Comparison of ENCODE assay signal across 8 cellular contexts in the genomic region with DNA sequence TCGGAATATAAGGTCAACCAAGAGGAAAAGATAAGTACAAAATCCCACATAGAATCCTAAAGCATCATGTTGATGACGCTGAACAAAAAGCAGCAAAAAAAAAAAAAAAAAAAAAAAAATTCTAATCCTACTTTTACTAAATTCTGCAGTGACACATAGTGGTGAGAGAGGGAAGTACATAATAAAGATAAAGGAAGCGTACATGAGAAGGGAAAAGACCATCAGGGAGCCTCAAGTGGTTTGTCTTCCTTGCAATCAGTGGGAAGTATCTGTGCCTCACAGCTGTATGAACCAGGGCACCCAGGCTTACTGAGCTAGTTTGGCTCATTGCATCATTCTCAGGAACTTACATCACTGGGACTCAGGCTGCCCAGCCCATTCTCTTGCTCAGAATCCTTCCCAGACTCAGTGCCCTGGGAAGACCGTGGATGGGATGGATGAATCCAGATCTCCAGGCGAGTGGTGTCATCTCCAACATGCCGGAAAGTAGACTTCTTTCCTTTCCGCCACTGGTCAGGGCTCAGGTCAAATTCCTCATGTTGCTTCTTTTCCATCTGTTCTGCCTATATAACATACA. TPM values are rescaled to one million over a fixed set of nuclear protein-coding genes. Genes with fewer than 3 reads are reported as not detected.
DNase-seq lines count a peak whose midpoint lies in the region; ATAC-seq, FAIRE-seq and TF ChIP-seq lines count a peak whose summit lies in the region.

No MANE protein-coding gene starts in this region.

- H3K4me3 ChIP-seq in HCT116 (replicated peaks in 1 of 2; ENCODE audit: low read depth in 1 of 2, low read length in 2 of 2) (no peak overlapping the region), breast epithelium (no peak overlapping the region), keratinocyte (ENCODE audit: control insufficient read depth in 2 of 3, extremely low read depth in 1 of 3, insufficient read depth in 2 of 3, low read depth in 1 of 3, low read length in 3 of 3) (no peak overlapping the region), stomach (no peak overlapping the region)

- peak; percentile 47 to 65 (median 59); a peak in 5 of 6 replicates for TF ChIP-seq CTCF in HCT116 (IDR thresholded peaks at IDR 0.05 in 2 of 3, conservative IDR thresholded peaks at IDR 0.05 in 1 of 3; ENCODE audit: borderline replicate concordance in 1 of 3, insufficient read depth in 1 of 3, low read depth in 2 of 3, low read length in 2 of 3)
- peak; percentile 51 to 68 (median 58) for TF ChIP-seq CTCF in breast epithelium (IDR thresholded peaks at IDR 0.05)
- peak; percentile 0 to 54 (median 24) for TF ChIP-seq CTCF in keratinocyte (optimal IDR thresholded peaks at IDR 0.05 in 1 of 3, IDR thresholded peaks at IDR 0.05 in 1 of 3, conservative IDR thresholded peaks at IDR 0.05 in 1 of 3; ENCODE audit: extremely low read depth in 1 of 3, insufficient read depth in 2 of 3, low read length in 3 of 3)
- TF ChIP-seq CTCF in stomach (IDR thresholded peaks at IDR 0.05), result peak in 5 of 7 experiments; percentile 53 to 68 (median 58)

- 53 to 61% (median 57%) methylated on average over 7 of the region's 7 CpGs for WGBS in stomach, 5 donors

- POLR2A ChIA-PET in HCT116 (lab: Charles Lee), result interaction anchor here (0.7 kb wide), 1 partner anchor 21 kb away, joined by 3 read pairs; no protein-coding TSS in a partner anchor

- no peaks in the 10 kb centered on the region for H3K9me1 ChIP-seq in keratinocyte (ENCODE audit: control insufficient read depth, extremely low read depth, insufficient read depth, low read length)

- H3K36me3 ChIP-seq in HCT116 (ENCODE audit: control insufficient read depth in 1 of 2, insufficient read depth in 2 of 2, low read length in 2 of 2) (peaks cover 23% of the 10 kb centered on the region in 2 experiments; a peak in 3 of 4 replicates), breast epithelium (no peaks in the 10 kb centered on the region), keratinocyte (ENCODE audit: control insufficient read depth in 2 of 2, extremely low read depth in 1 of 2, insufficient read depth in 2 of 2, low read length in 2 of 2) (peaks cover 17 to 25% of the 10 kb centered on the region in 2 experiments), stomach (peaks cover 30 to 97% (median 90%) of the 10 kb centered on the region in 4 donors)

- H3K79me2 ChIP-seq in HCT116 (ENCODE audit: insufficient read depth, low read length), result 0 out of 2 replicates have a peak, but pooled peaks cover 4% of the 10 kb centered on the region
- H3K79me2 ChIP-seq in keratinocyte (ENCODE audit: control insufficient read depth, insufficient read depth, low read length), result no peaks in the 10 kb centered on the region

- H4K20me1 ChIP-seq in HCT116 (ENCODE audit: insufficient read depth), result peaks cover 3% of the 10 kb centered on the region; the same call in 1 of the 2 replicates
- no peaks in the 10 kb centered on the region for H4K20me1 ChIP-seq in keratinocyte (ENCODE audit: control insufficient read depth, extremely low read depth, insufficient read depth, low read length)

- intact Hi-C loops in HCT116 (cut with micrococcal nuclease), result no loop called here
- intact Hi-C loops in breast epithelium (cut with DNase I; ENCODE audit: low total_unique reads), result no loop called here
- intact Hi-C loops in stomach (cut with DNase I; ENCODE audit: low total_unique reads), result no loop called here

- H3K9ac ChIP-seq in HCT116 (ENCODE audit: low read length) (no peak overlapping the region), keratinocyte (ENCODE audit: control insufficient read depth, extremely low read depth, insufficient read depth, low read length) (no peak overlapping the region)

- no peaks in the 10 kb centered on the region for H3K4me1 ChIP-seq in HCT116 (ENCODE audit: control insufficient read depth in 1 of 2, insufficient read depth in 2 of 2, low read length in 2 of 2)
- H3K4me1 ChIP-seq in breast epithelium, result no peaks in the 10 kb centered on the region
- no peaks in the 10 kb centered on the region for H3K4me1 ChIP-seq in keratinocyte (ENCODE audit: control insufficient read depth, extremely low read depth, insufficient read depth, low read length)
- peaks cover 0 to 8% (median 2%) of the 10 kb centered on the region in 4 donors for H3K4me1 ChIP-seq in stomach

- no peak for TF ChIP-seq POLR2A in HCT116 (IDR thresholded peaks at IDR 0.05; ENCODE audit: borderline replicate concordance, extremely low read depth, insufficient read depth, insufficient read length)
- TF ChIP-seq POLR2A in breast epithelium (IDR thresholded peaks at IDR 0.05), result no peak
- no peak for TF ChIP-seq POLR2A in stomach (IDR thresholded peaks at IDR 0.05)

- no TSS peak for BruUV-seq in HCT116 (replicated peaks; lab: Mats Ljungman, UMichigan)

- no peak overlapping the region for H2AFZ ChIP-seq in HCT116 (ENCODE audit: low read depth, low read length, poor library complexity, severe bottlenecking)
- H2AFZ ChIP-seq in keratinocyte (ENCODE audit: control insufficient read depth, low read length), result no peak overlapping the region

- H3K27ac ChIP-seq in HCT116 (ENCODE audit: low read depth, low read length) (no peak overlapping the region), breast epithelium (no peak overlapping the region), keratinocyte (ENCODE audit: control insufficient read depth, insufficient read depth, low read length) (no peak overlapping the region), stomach (no peak overlapping the region)

- dilution Hi-C loops in keratinocyte (cut with MboI; ENCODE audit: extremely low pct_ligation_motif_present, low sequenced_read_pairs), result no loop called here

- RAD21 ChIA-PET in HCT116 (lab: Charles Lee; ENCODE audit: low non-redundant PET in 1 of 2, low total read pairs in 2 of 2, uncharacterized antibody in 2 of 2, unreplicated experiment in 2 of 2), result no interaction called here

- H3K4me2 ChIP-seq in HCT116 (ENCODE audit: low read length) (no peak overlapping the region), keratinocyte (ENCODE audit: control insufficient read depth, extremely low read depth, insufficient read depth, low read depth, low read length) (no peak overlapping the region)

- FAIRE-seq in keratinocyte (lab: Jason Lieb, UNC), result no peak

- DNase-seq in COLO829 (ENCODE audit: low spot score) (peak; percentile 54), HCT116 (ENCODE audit: low read depth, low spot score) (peak; percentile 18), OCI-M1 (lab: John Stamatoyannopoulos, UW) (peak; percentile 89), breast epithelium (ENCODE audit: low spot score in 2 of 2) (no peak), keratinocyte (ENCODE audit: low read depth, low spot score) (no peak), stomach (no peak), mucosa of gallbladder (ENCODE audit: low spot score) (no peak)

- H3K9me3 ChIP-seq in HCT116 (ENCODE audit: control insufficient read depth in 1 of 2, insufficient read depth in 1 of 2, low read depth in 1 of 2, low read length in 2 of 2) (no peaks in the 10 kb centered on the region), breast epithelium (no peaks in the 10 kb centered on the region), keratinocyte (ENCODE audit: control insufficient read depth, low read depth, low read length) (no peaks in the 10 kb centered on the region), stomach (no peaks in the 10 kb centered on the region)

- H3K27me3 ChIP-seq in HCT116 (ENCODE audit: insufficient read depth, low read length) (no peaks in the 10 kb centered on the region), breast epithelium (no peaks in the 10 kb centered on the region), keratinocyte (ENCODE audit: control insufficient read depth, extremely low read depth, insufficient read depth, low read length) (no peaks in the 10 kb centered on the region), stomach (no peaks in the 10 kb centered on the region)

- CTCF ChIA-PET in HCT116 (lab: Charles Lee), result interaction anchor here (1.5 kb wide), 1 partner anchor 54 kb away, joined by 3 read pairs; a partner anchor contains a TSS

- no peaks in the 10 kb centered on the region for H3K9me2 ChIP-seq in HCT116 (ENCODE audit: insufficient read depth)

- no peak for TF ChIP-seq EP300 in stomach (IDR thresholded peaks at IDR 0.05)

- peak; percentile 60 for ATAC-seq in HCT116
- no peak for ATAC-seq in HG02571 (IDR thresholded peaks at IDR 0.05; ENCODE audit: unreplicated experiment)

- peak; percentile 57 for TF ChIP-seq RAD21 in HCT116 (IDR thresholded peaks at IDR 0.05; ENCODE audit: low read depth)

RNA-seq across cellular contexts. Expression of a gene that starts 21.2 kb away (rescaled TPM):
- total RNA-seq in HCT116 (2021; ENCODE audit: unreplicated experiment), result 23.1 TPM
- 18.0 and 19.2 TPM in 2 replicates for polyA plus RNA-seq in HCT116 (2012)
- 10 to 100 TPM; 24.9 to 29.3 (median 29.0) TPM for total RNA-seq in breast epithelium
- polyA plus RNA-seq in keratinocyte, result 3.6 to 6.3 TPM (median 4.0 TPM) in 3 replicates
- 12.8 TPM for polyA plus RNA-seq in keratinocyte (2011; ENCODE audit: low read depth)
- 7.7 and 14.3 TPM in 2 replicates for polyA plus RNA-seq in keratinocyte (2011; cell fraction: cytosol; rRNA removed)
- 34.9 and 58.3 TPM in 2 replicates for polyA plus RNA-seq in keratinocyte (2011; cell fraction: nucleus; rRNA removed)
- polyA plus RNA-seq in keratinocyte (2012; ENCODE audit: low replicate concordance), result 14.4 and 20.5 TPM in 2 replicates
- polyA minus RNA-seq in keratinocyte, result 18.3 to 129 TPM (median 29.6 TPM) in 3 replicates
- polyA minus RNA-seq in keratinocyte (2011; cell fraction: cytosol; rRNA and poly(A)+ RNA removed), result 11.5 TPM
- 26.1 and 61.7 TPM in 2 replicates for polyA minus RNA-seq in keratinocyte (2011; cell fraction: nucleus; rRNA and poly(A)+ RNA removed)
- total RNA-seq in stomach, result 100 to 1,000 TPM in 1 of 5 donors, 10 to 100 TPM in 4; 22.6 to 102 (median 34.2) TPM
- 10 to 100 TPM; 17.0 to 22.3 (median 17.1) TPM for polyA plus RNA-seq in stomach
- 36.9 TPM for total RNA-seq in mucosa of gallbladder

RNA-seq across cellular contexts. Expression of a gene that starts 21.4 kb away (rescaled TPM):
- 15.1 TPM for total RNA-seq in HCT116 (2021; ENCODE audit: unreplicated experiment)
- polyA plus RNA-seq in HCT116 (2012), result 6.1 and 8.8 TPM in 2 replicates
- 10 to 100 TPM in 2 of 3 donors, 1 to 10 TPM in 1; 9.7 to 13.3 (median 10.2) TPM for total RNA-seq in breast epithelium
- polyA plus RNA-seq in keratinocyte, result 13.1 to 18.7 TPM (median 17.7 TPM) in 3 replicates
- 6.3 TPM for polyA plus RNA-seq in keratinocyte (2011; ENCODE audit: low read depth)
- polyA plus RNA-seq in keratinocyte (2011; cell fraction: cytosol; rRNA removed), result 10.5 and 10.8 TPM in 2 replicates
- polyA plus RNA-seq in keratinocyte (2011; cell fraction: nucleus; rRNA removed), result 4.8 and 7.3 TPM in 2 replicates
- 6.3 and 16.1 TPM in 2 replicates for polyA plus RNA-seq in keratinocyte (2012; ENCODE audit: low replicate concordance)
- polyA minus RNA-seq in keratinocyte, result 6.0 to 14.4 TPM (median 12.9 TPM) in 3 replicates
- polyA minus RNA-seq in keratinocyte (2011; cell fraction: cytosol; rRNA and poly(A)+ RNA removed), result 15.0 TPM
- polyA minus RNA-seq in keratinocyte (2011; cell fraction: nucleus; rRNA and poly(A)+ RNA removed), result 5.0 and 6.8 TPM in 2 replicates
- total RNA-seq in stomach, result 10 to 100 TPM in 4 of 5 donors, 1 to 10 TPM in 1; 1.2 to 44.0 (median 15.4) TPM
- polyA plus RNA-seq in stomach, result 1 to 10 TPM; 4.3 to 7.8 (median 6.4) TPM
- total RNA-seq in mucosa of gallbladder, result 9.8 TPM

RNA-seq across cellular contexts. Expression of a gene that starts 53.9 kb away (rescaled TPM):
- total RNA-seq in HCT116 (2021; ENCODE audit: unreplicated experiment) (77.2 TPM), breast epithelium (10 to 100 TPM; 28.8 to 43.6 (median 43.0) TPM), stomach (10 to 100 TPM; 17.1 to 67.0 (median 33.8) TPM), mucosa of gallbladder (18.8 TPM)
- polyA plus RNA-seq in HCT116 (2012), result 47.2 and 49.7 TPM in 2 replicates
- polyA plus RNA-seq in keratinocyte (12.2 to 24.7 TPM (median 17.1 TPM) in 3 replicates), stomach (10 to 100 TPM; 12.2 to 13.8 (median 12.4) TPM)
- polyA plus RNA-seq in keratinocyte (2011; ENCODE audit: low read depth), result 19.6 TPM
- polyA plus RNA-seq in keratinocyte (2011; cell fraction: cytosol; rRNA removed), result 15.6 and 20.4 TPM in 2 replicates
- polyA plus RNA-seq in keratinocyte (2011; cell fraction: nucleus; rRNA removed), result 33.0 and 34.5 TPM in 2 replicates
- 25.0 and 39.6 TPM in 2 replicates for polyA plus RNA-seq in keratinocyte (2012; ENCODE audit: low replicate concordance)
- polyA minus RNA-seq in keratinocyte, result 15.6 to 32.3 TPM (median 15.8 TPM) in 3 replicates
- polyA minus RNA-seq in keratinocyte (2011; cell fraction: cytosol; rRNA and poly(A)+ RNA removed), result 21.9 TPM
- 21.3 and 24.8 TPM in 2 replicates for polyA minus RNA-seq in keratinocyte (2011; cell fraction: nucleus; rRNA and poly(A)+ RNA removed)

RNA-seq across cellular contexts. Expression of a gene that starts 54.9 kb away (rescaled TPM):
- total RNA-seq in HCT116 (2021; ENCODE audit: unreplicated experiment) (68.1 TPM), breast epithelium (100 to 1,000 TPM in 1 of 3 donors, 10 to 100 TPM in 2; 27.8 to 125 (median 85.5) TPM), stomach (100 to 1,000 TPM in 1 of 5 donors, 10 to 100 TPM in 4; 48.5 to 224 (median 57.1) TPM), mucosa of gallbladder (69.8 TPM)
- 74.2 and 92.5 TPM in 2 replicates for polyA plus RNA-seq in HCT116 (2012)
- polyA plus RNA-seq in keratinocyte (16.4 to 39.4 TPM (median 20.1 TPM) in 3 replicates), stomach (10 to 100 TPM; 31.2 to 91.8 (median 41.5) TPM)
- 9.3 TPM for polyA plus RNA-seq in keratinocyte (2011; ENCODE audit: low read depth)
- polyA plus RNA-seq in keratinocyte (2011; cell fraction: cytosol; rRNA removed), result 10.8 and 18.2 TPM in 2 replicates
- 125 and 176 TPM in 2 replicates for polyA plus RNA-seq in keratinocyte (2011; cell fraction: nucleus; rRNA removed)
- polyA plus RNA-seq in keratinocyte (2012; ENCODE audit: low replicate concordance), result 15.7 and 19.4 TPM in 2 replicates
- 26.7 to 52.3 TPM (median 32.0 TPM) in 3 replicates for polyA minus RNA-seq in keratinocyte
- 22.4 TPM for polyA minus RNA-seq in keratinocyte (2011; cell fraction: cytosol; rRNA and poly(A)+ RNA removed)
- 24.4 and 27.1 TPM in 2 replicates for polyA minus RNA-seq in keratinocyte (2011; cell fraction: nucleus; rRNA and poly(A)+ RNA removed)

Comparison
In these comparisons a context has a peak if more than half of its experiments do, and no peak if none do; other contexts are left out.
1. DNase-seq: peak in COLO829 (single experiment), HCT116 (single experiment) and OCI-M1 (single experiment); none in breast epithelium (0 of 2), keratinocyte (single experiment), stomach (single experiment) and mucosa of gallbladder (single experiment).
2. Peak in every context shown above with its lines, with median percentiles within 50 percentile points of each other: CTCF ChIP-seq.